8 cellular contexts compared by ENCODE assay signal in the genomic region with DNA sequence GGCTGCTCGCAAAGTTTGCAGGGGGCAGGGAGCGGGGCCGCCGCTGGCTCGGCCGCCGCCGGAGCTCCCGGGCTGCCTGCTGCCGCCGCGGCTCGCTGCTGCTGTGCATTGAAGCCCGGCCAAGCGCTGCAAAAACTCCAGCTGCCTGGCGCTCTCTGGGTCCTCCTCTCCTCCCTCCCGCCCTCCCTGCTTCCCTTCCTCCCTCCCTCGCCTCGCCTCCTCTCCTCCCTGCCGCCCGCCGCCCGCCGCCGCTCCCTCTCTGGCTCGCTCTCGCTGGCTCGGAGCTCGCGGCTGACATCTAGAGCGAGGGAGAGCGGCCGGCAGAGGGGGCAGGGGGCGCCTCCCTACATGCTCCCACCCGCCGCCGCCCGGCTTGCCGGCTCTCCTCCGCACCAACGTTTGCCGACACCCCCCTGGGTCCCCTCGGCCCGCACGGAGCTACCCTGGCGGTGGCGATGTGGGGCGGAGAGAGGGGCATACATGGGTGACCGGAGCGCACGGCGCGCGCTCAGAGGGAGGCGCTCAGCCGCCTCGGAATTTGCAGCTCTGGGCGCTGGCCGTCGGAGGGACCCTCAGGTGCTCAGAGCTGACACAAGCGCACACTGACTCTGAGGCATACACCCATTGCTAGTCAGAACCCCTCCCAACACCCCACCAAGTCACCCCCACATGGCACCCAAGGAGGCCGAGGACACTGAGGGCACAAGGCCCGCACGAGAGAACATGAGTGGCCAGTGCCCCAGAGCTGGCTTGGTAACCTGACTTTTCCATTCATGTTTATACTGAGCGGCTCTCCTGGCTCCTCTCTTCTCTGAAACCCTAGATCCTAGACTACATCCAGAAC.
A peak's percentile ranks its signal among the peaks of the same experiment; 100 is the strongest.
DNase-seq lines count a peak whose midpoint lies in the region; ATAC-seq and FAIRE-seq lines count a peak whose summit lies in the region.

No MANE protein-coding gene starts in this region.

- H3K27ac Mint-ChIP-seq in T-helper 2 cell treated with Interferon-gamma antibody and Interleukin-4, amounts not matched to agents 5 μg/mL and 100 μg/mL, for 36 hours, result no peak overlapping the region
- H3K27ac Mint-ChIP-seq in stimulated activated memory B cell treated with anti-CD40 and anti-IgM and Interleukin-4, amounts not matched to agents 10 μg/mL and 1 μg/mL and 100 μg/mL, for 72 hours, result no peak overlapping the region

- no peak for DNase-seq in T-helper 2 cell treated with Interferon-gamma antibody and Interleukin-4, amounts not matched to agents 5 μg/mL and 100 μg/mL, for 36 hours (ENCODE audit: low spot score)
- DNase-seq in T-helper 2 cell (no peak), NCI-H510A treated with DMSO at 0.1 percent for 48 hours (lab: John Stamatoyannopoulos, UW) (peak; percentile 20), cerebellar cortex (ENCODE audit: low spot score) (peak; percentile 38), kidney glomerular epithelial cell (lab: John Stamatoyannopoulos, UW) (peak; percentile 20), RCC 7860 (ENCODE audit: low spot score) (no peak)

- H3K4me3 Mint-ChIP-seq in T-helper 2 cell treated with Interferon-gamma antibody and Interleukin-4, amounts not matched to agents 5 μg/mL and 100 μg/mL, for 36 hours, result peak overlapping the region; percentile 61
- peak overlapping the region; percentile 51 for H3K4me3 Mint-ChIP-seq in stimulated activated memory B cell treated with anti-CD40 and anti-IgM and Interleukin-4, amounts not matched to agents 10 μg/mL and 1 μg/mL and 100 μg/mL, for 72 hours

- no peak for FAIRE-seq in RCC 7860 (lab: Jason Lieb, UNC)

- peaks cover 73% of the 10 kb centered on the region for H3K27me3 Mint-ChIP-seq in T-helper 2 cell treated with Interferon-gamma antibody and Interleukin-4, amounts not matched to agents 5 μg/mL and 100 μg/mL, for 36 hours (ENCODE audit: low read depth)
- H3K27me3 Mint-ChIP-seq in stimulated activated memory B cell treated with anti-CD40 and anti-IgM and Interleukin-4, amounts not matched to agents 10 μg/mL and 1 μg/mL and 100 μg/mL, for 72 hours, result peaks cover 81% of the 10 kb centered on the region

- H3K36me3 Mint-ChIP-seq in T-helper 2 cell treated with Interferon-gamma antibody and Interleukin-4, amounts not matched to agents 5 μg/mL and 100 μg/mL, for 36 hours (ENCODE audit: low read depth), result no peaks in the 10 kb centered on the region
- no peaks in the 10 kb centered on the region for H3K36me3 Mint-ChIP-seq in stimulated activated memory B cell treated with anti-CD40 and anti-IgM and Interleukin-4, amounts not matched to agents 10 μg/mL and 1 μg/mL and 100 μg/mL, for 72 hours

- H3K4me1 Mint-ChIP-seq in T-helper 2 cell treated with Interferon-gamma antibody and Interleukin-4, amounts not matched to agents 5 μg/mL and 100 μg/mL, for 36 hours (ENCODE audit: low read depth), result peaks cover 20% of the 10 kb centered on the region
- peaks cover 7% of the 10 kb centered on the region for H3K4me1 Mint-ChIP-seq in stimulated activated memory B cell treated with anti-CD40 and anti-IgM and Interleukin-4, amounts not matched to agents 10 μg/mL and 1 μg/mL and 100 μg/mL, for 72 hours

- no peaks in the 10 kb centered on the region for H3K9me3 Mint-ChIP-seq in T-helper 2 cell treated with Interferon-gamma antibody and Interleukin-4, amounts not matched to agents 5 μg/mL and 100 μg/mL, for 36 hours
- no peaks in the 10 kb centered on the region for H3K9me3 Mint-ChIP-seq in stimulated activated memory B cell treated with anti-CD40 and anti-IgM and Interleukin-4, amounts not matched to agents 10 μg/mL and 1 μg/mL and 100 μg/mL, for 72 hours

- ATAC-seq in stimulated activated memory B cell treated with anti-CD40 and anti-IgM and Interleukin-4, amounts not matched to agents 10 μg/mL and 1 μg/mL and 100 μg/mL, for 72 hours, result no peak
- no peak for ATAC-seq in GM21447 (IDR thresholded peaks at IDR 0.05; ENCODE audit: unreplicated experiment)

Comparison
In these comparisons a context has a peak if more than half of its experiments do, and no peak if none do; other contexts are left out.
1. DNase-seq: peak in NCI-H510A treated with DMSO at 0.1 percent for 48 hours (single experiment), cerebellar cortex (single experiment) and kidney glomerular epithelial cell (single experiment); none in T-helper 2 cell treated with Interferon-gamma antibody and Interleukin-4, amounts not matched to agents 5 μg/mL and 100 μg/mL, for 36 hours (single experiment), T-helper 2 cell (0 of 5) and RCC 7860 (single experiment).